Comparison of ENCODE assay signal across 9 cellular contexts in genomic region chr17:50660042-50660886, GRCh38. TPM values are rescaled to one million over a fixed set of nuclear protein-coding genes. Genes with fewer than 3 reads are reported as not detected.
DNase-seq lines count a peak whose midpoint lies in the region; ATAC-seq, FAIRE-seq and TF ChIP-seq lines count a peak whose summit lies in the region.
"Had no signal": no experiment of that assay in that cellular context is flagged by ENCODE, and none has a peak within 500 bp of the region (broad histone marks: within the 10 kb centered on the region; RNA-seq: fewer than 3 reads in every experiment).

No MANE protein-coding gene starts in this region.

- no peak for ATAC-seq in T-helper 17 cell
- peak; percentile 63 for ATAC-seq in upper lobe of right lung
- ATAC-seq in GM18909 (IDR thresholded peaks at IDR 0.05; ENCODE audit: poor library complexity, unreplicated experiment) = no peak
- no peak for ATAC-seq in HG03457 (IDR thresholded peaks at IDR 0.05; ENCODE audit: unreplicated experiment)

- no peaks in the 10 kb centered on the region for H3K27me3 ChIP-seq in upper lobe of right lung

- intact Hi-C loops in kidney (cut with DNase I) = no loop called here
- intact Hi-C loops in upper lobe of right lung (cut with DNase I) = no loop called here
- intact Hi-C loops in activated T-helper 1 cell treated with anti-CD3 and anti-CD28 coated beads, Interleukin-12 subunit alpha, Interleukin-12 subunit beta, Interleukin-2, Interleukin-4 antibody, amounts not matched to agents 30 ng/mL and 10 ng/mL and 1 ng/mL, durations not matched to agents 14 hours and 24 hours and 36 hours (cut with micrococcal nuclease) = no loop called here

- no peak overlapping the region for H3K4me3 ChIP-seq in kidney (ENCODE audit: low read length in 2 of 2)
- H3K4me3 ChIP-seq in upper lobe of right lung = no peak overlapping the region

- peaks cover 47% of the 10 kb centered on the region for H3K27me3 Mint-ChIP-seq in activated naive CD4-positive, alpha-beta T cell treated with anti-CD3 and anti-CD28 coated beads, Interleukin-2, amount 10 ng/mL, durations not matched to agents 7 days and 5 days
- peaks cover 7% of the 10 kb centered on the region for H3K27me3 Mint-ChIP-seq in T-helper 17 cell
- H3K27me3 Mint-ChIP-seq in activated T-helper 1 cell treated with anti-CD3 and anti-CD28 coated beads, Interleukin-12 subunit alpha, Interleukin-12 subunit beta, Interleukin-2, Interleukin-4 antibody, amounts not matched to agents 30 ng/mL and 10 ng/mL and 1 ng/mL, durations not matched to agents 14 hours and 24 hours and 36 hours (ENCODE audit: insufficient read depth) = peaks cover 6% of the 10 kb centered on the region

- no peaks in the 10 kb centered on the region for H3K9me3 ChIP-seq in T-helper 17 cell (ENCODE audit: control insufficient read depth, low read length, poor library complexity, severe bottlenecking)
- no peaks in the 10 kb centered on the region for H3K9me3 ChIP-seq in kidney (ENCODE audit: control insufficient read depth in 1 of 2, low read length in 2 of 2)
- H3K9me3 ChIP-seq in upper lobe of right lung = no peaks in the 10 kb centered on the region

- peak; percentile 12 for DNase-seq in activated naive CD4-positive, alpha-beta T cell treated with anti-CD3 and anti-CD28 coated beads, Interleukin-2, amount 10 ng/mL, durations not matched to agents 7 days and 5 days
- DNase-seq in activated naive CD4-positive, alpha-beta T cell (lab: John Stamatoyannopoulos, UW) = no peak
- DNase-seq in T-helper 17 cell (no peak), kidney (peak; percentile 77), upper lobe of right lung (no peak)
- no peak for DNase-seq in activated T-helper 1 cell treated with anti-CD3 and anti-CD28 coated beads, Interleukin-12 subunit alpha, Interleukin-12 subunit beta, Interleukin-2, Interleukin-4 antibody, amounts not matched to agents 30 ng/mL and 10 ng/mL and 1 ng/mL, durations not matched to agents 14 hours and 24 hours and 36 hours (ENCODE audit: low spot score)
- DNase-seq: stimulated activated CD4-positive, alpha-beta T cell treated with anti-CD3 and anti-CD28 coated beads, Interleukin-15, amount 100 ng/mL, for 24 hours had no signal

- CTCF ChIA-PET in activated naive CD4-positive, alpha-beta T cell treated with anti-CD3 and anti-CD28 coated beads, Interleukin-2, amount 10 ng/mL, durations not matched to agents 7 days and 5 days (lab: Charles Lee) = interaction anchor here (0.7 to 2.2 kb wide), 5 partner anchors 8 to 35 kb away, joined by 3 to 12 read pairs (median 4); no protein-coding TSS in a partner anchor

- H3K9ac ChIP-seq in kidney (ENCODE audit: low read length in 2 of 2) = peak overlapping the region in 1 of 2 donors; percentile 34

- no peak for FAIRE-seq in kidney (lab: Jason Lieb, UNC)

- H3K4me1 ChIP-seq in kidney (ENCODE audit: control insufficient read depth in 1 of 2, insufficient read depth in 1 of 2, low read depth in 1 of 2, low read length in 2 of 2) (peaks cover 24 to 25% of the 10 kb centered on the region in 2 donors), upper lobe of right lung (peaks cover 30% of the 10 kb centered on the region)

- no peaks in the 10 kb centered on the region for H3K36me3 Mint-ChIP-seq in activated naive CD4-positive, alpha-beta T cell treated with anti-CD3 and anti-CD28 coated beads, Interleukin-2, amount 10 ng/mL, durations not matched to agents 7 days and 5 days
- no peaks in the 10 kb centered on the region for H3K36me3 Mint-ChIP-seq in T-helper 17 cell (ENCODE audit: low read depth)
- H3K36me3 Mint-ChIP-seq in activated T-helper 1 cell treated with anti-CD3 and anti-CD28 coated beads, Interleukin-12 subunit alpha, Interleukin-12 subunit beta, Interleukin-2, Interleukin-4 antibody, amounts not matched to agents 30 ng/mL and 10 ng/mL and 1 ng/mL, durations not matched to agents 14 hours and 24 hours and 36 hours (ENCODE audit: low read depth) = no peaks in the 10 kb centered on the region

- no peak for TF ChIP-seq CTCF in kidney (IDR thresholded peaks at IDR 0.05; ENCODE audit: borderline replicate concordance, extremely low read depth, insufficient read depth)
- no peak for TF ChIP-seq CTCF in upper lobe of right lung (IDR thresholded peaks at IDR 0.05)

- peaks cover 22% of the 10 kb centered on the region for H3K4me1 Mint-ChIP-seq in activated naive CD4-positive, alpha-beta T cell treated with anti-CD3 and anti-CD28 coated beads, Interleukin-2, amount 10 ng/mL, durations not matched to agents 7 days and 5 days
- peaks cover 23% of the 10 kb centered on the region for H3K4me1 Mint-ChIP-seq in T-helper 17 cell
- H3K4me1 Mint-ChIP-seq in activated T-helper 1 cell treated with anti-CD3 and anti-CD28 coated beads, Interleukin-12 subunit alpha, Interleukin-12 subunit beta, Interleukin-2, Interleukin-4 antibody, amounts not matched to agents 30 ng/mL and 10 ng/mL and 1 ng/mL, durations not matched to agents 14 hours and 24 hours and 36 hours (ENCODE audit: low read depth) = peaks cover 27% of the 10 kb centered on the region

- H3K36me3 ChIP-seq in kidney (ENCODE audit: control insufficient read depth in 1 of 2, insufficient read depth in 2 of 2, low read length in 2 of 2) (no peaks in the 10 kb centered on the region), upper lobe of right lung (no peaks in the 10 kb centered on the region)

- no peak overlapping the region for H3K4me3 Mint-ChIP-seq in activated naive CD4-positive, alpha-beta T cell treated with anti-CD3 and anti-CD28 coated beads, Interleukin-2, amount 10 ng/mL, durations not matched to agents 7 days and 5 days
- H3K4me3 Mint-ChIP-seq in T-helper 17 cell = no peak overlapping the region
- H3K4me3 Mint-ChIP-seq in activated T-helper 1 cell treated with anti-CD3 and anti-CD28 coated beads, Interleukin-12 subunit alpha, Interleukin-12 subunit beta, Interleukin-2, Interleukin-4 antibody, amounts not matched to agents 30 ng/mL and 10 ng/mL and 1 ng/mL, durations not matched to agents 14 hours and 24 hours and 36 hours = no peak overlapping the region

- peak overlapping the region; percentile 12 for H3K27ac Mint-ChIP-seq in activated naive CD4-positive, alpha-beta T cell treated with anti-CD3 and anti-CD28 coated beads, Interleukin-2, amount 10 ng/mL, durations not matched to agents 7 days and 5 days
- peak overlapping the region; percentile 84 for H3K27ac Mint-ChIP-seq in T-helper 17 cell
- H3K27ac Mint-ChIP-seq in activated T-helper 1 cell treated with anti-CD3 and anti-CD28 coated beads, Interleukin-12 subunit alpha, Interleukin-12 subunit beta, Interleukin-2, Interleukin-4 antibody, amounts not matched to agents 30 ng/mL and 10 ng/mL and 1 ng/mL, durations not matched to agents 14 hours and 24 hours and 36 hours = no peak overlapping the region

- no peaks in the 10 kb centered on the region for H3K9me3 Mint-ChIP-seq in activated naive CD4-positive, alpha-beta T cell treated with anti-CD3 and anti-CD28 coated beads, Interleukin-2, amount 10 ng/mL, durations not matched to agents 7 days and 5 days
- H3K9me3 Mint-ChIP-seq in activated T-helper 1 cell treated with anti-CD3 and anti-CD28 coated beads, Interleukin-12 subunit alpha, Interleukin-12 subunit beta, Interleukin-2, Interleukin-4 antibody, amounts not matched to agents 30 ng/mL and 10 ng/mL and 1 ng/mL, durations not matched to agents 14 hours and 24 hours and 36 hours = no peaks in the 10 kb centered on the region

- H3K27ac ChIP-seq in kidney (ENCODE audit: low read depth in 2 of 2, low read length in 2 of 2) = peak overlapping the region; percentile 45 to 60
- H3K27ac ChIP-seq in upper lobe of right lung = peak overlapping the region; percentile 74

RNA-seq across cellular contexts. Expression of gene ABCC3, which starts 25.6 kb away (rescaled TPM):
- 10 to 100 TPM in 1 of 2 donors, 1 to 10 TPM in 1; 3.3 to 58.0 TPM for total RNA-seq in T-helper 17 cell
- total RNA-seq in kidney = 156 TPM
- polyA plus RNA-seq in kidney (ENCODE audit: insufficient read depth, low read depth, low replicate concordance) = 9.3 TPM
- total RNA-seq in upper lobe of right lung = 65.4 TPM
- not detected in 2 replicates for total RNA-seq in activated T-helper 1 cell treated with anti-CD3 and anti-CD28 coated beads, Interleukin-12 subunit alpha, Interleukin-12 subunit beta, Interleukin-2, Interleukin-4 antibody, amounts not matched to agents 30 ng/mL and 10 ng/mL and 1 ng/mL, durations not matched to agents 14 hours and 24 hours and 36 hours

RNA-seq across cellular contexts. Expression of gene ANKRD40, which starts 47.5 kb away (rescaled TPM):
- total RNA-seq in T-helper 17 cell = 10 to 100 TPM; 24.3 to 25.6 TPM
- total RNA-seq in kidney = 37.6 TPM
- polyA plus RNA-seq in kidney (ENCODE audit: insufficient read depth, low read depth, low replicate concordance) = 15.8 TPM
- 57.7 TPM for total RNA-seq in upper lobe of right lung
- total RNA-seq in activated T-helper 1 cell treated with anti-CD3 and anti-CD28 coated beads, Interleukin-12 subunit alpha, Interleukin-12 subunit beta, Interleukin-2, Interleukin-4 antibody, amounts not matched to agents 30 ng/mL and 10 ng/mL and 1 ng/mL, durations not matched to agents 14 hours and 24 hours and 36 hours = 47.0 and 50.3 TPM in 2 replicates

RNA-seq across cellular contexts. Expression of gene LUC7L3, which starts 59.1 kb away (rescaled TPM):
- total RNA-seq in T-helper 17 cell (100 to 1,000 TPM; 129 to 155 TPM), kidney (91.9 TPM), upper lobe of right lung (105 TPM)
- 74.3 TPM for polyA plus RNA-seq in kidney (ENCODE audit: insufficient read depth, low read depth, low replicate concordance)
- total RNA-seq in activated T-helper 1 cell treated with anti-CD3 and anti-CD28 coated beads, Interleukin-12 subunit alpha, Interleukin-12 subunit beta, Interleukin-2, Interleukin-4 antibody, amounts not matched to agents 30 ng/mL and 10 ng/mL and 1 ng/mL, durations not matched to agents 14 hours and 24 hours and 36 hours = 118 and 123 TPM in 2 replicates

Comparison
In these comparisons a context has a peak if more than half of its experiments do, and no peak if none do; other contexts are left out.
1. DNase-seq: peak in activated naive CD4-positive, alpha-beta T cell treated with anti-CD3 and anti-CD28 coated beads, Interleukin-2, amount 10 ng/mL, durations not matched to agents 7 days and 5 days (single experiment) and kidney (single experiment); none in activated naive CD4-positive, alpha-beta T cell (0 of 4), T-helper 17 cell (0 of 3), upper lobe of right lung (single experiment) and activated T-helper 1 cell treated with anti-CD3 and anti-CD28 coated beads, Interleukin-12 subunit alpha, Interleukin-12 subunit beta, Interleukin-2, Interleukin-4 antibody, amounts not matched to agents 30 ng/mL and 10 ng/mL and 1 ng/mL, durations not matched to agents 14 hours and 24 hours and 36 hours (single experiment).